In genomic region chr5:154834045-154834444, GRCh38 we compare ENCODE assay signal across 1 cellular context.
TF ChIP-seq lines count a peak whose summit lies in the region.

No MANE protein-coding gene starts in this region.

TF ChIP-seq in K562, 482 proteins besides CTCF, POLR2A, EP300 and RAD21:
- TF ChIP-seq PTBP1 (IDR thresholded peaks at IDR 0.05; ENCODE audit: low read depth, low read length) (no peak), PBX2 (CRISPR knock-in tag; IDR thresholded peaks at IDR 0.05; ENCODE audit: low read depth) (no peak), PBX2 (tag; conservative IDR thresholded peaks at IDR 0.05; ENCODE audit: low read depth) (0 out of 2 replicates have a peak, but pooled peaks have one; percentile 10)
- TF ChIP-seq, protein P1, sequence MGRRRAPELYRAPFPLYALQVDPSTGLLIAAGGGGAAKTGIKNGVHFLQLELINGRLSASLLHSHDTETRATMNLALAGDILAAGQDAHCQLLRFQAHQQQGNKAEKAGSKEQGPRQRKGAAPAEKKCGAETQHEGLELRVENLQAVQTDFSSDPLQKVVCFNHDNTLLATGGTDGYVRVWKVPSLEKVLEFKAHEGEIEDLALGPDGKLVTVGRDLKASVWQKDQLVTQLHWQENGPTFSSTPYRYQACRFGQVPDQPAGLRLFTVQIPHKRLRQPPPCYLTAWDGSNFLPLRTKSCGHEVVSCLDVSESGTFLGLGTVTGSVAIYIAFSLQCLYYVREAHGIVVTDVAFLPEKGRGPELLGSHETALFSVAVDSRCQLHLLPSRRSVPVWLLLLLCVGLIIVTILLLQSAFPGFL (CRISPR knock-in tag; IDR thresholded peaks at IDR 0.05) = no peak
